2 cellular contexts compared by ENCODE assay signal in the genomic region with DNA sequence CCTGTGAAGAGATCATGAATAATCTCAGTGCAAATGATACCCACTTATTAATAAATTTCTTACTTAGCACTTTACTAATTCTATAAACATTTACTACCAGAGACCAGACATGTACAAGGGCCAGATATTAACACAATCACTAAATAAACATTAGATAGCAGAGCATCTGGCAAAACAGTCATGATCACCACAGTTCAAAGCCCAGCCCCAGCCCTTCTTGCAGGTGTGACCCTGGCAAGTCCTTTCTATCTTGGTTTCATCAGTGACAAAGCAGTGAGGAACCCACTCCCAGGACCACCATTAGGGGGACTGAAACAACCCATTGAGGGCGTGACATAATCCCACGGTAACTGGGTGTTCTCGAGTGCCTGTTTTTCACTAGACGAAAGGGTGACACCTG.
TF ChIP-seq lines count a peak whose summit lies in the region.

No MANE protein-coding gene starts in this region.

TF ChIP-seq in WTC11, 78 proteins besides CTCF, POLR2A, EP300 and RAD21 (continued from another document):
- TF ChIP-seq ZNF512 (CRISPR knock-in tag; IDR thresholded peaks at IDR 0.05; ENCODE audit: borderline replicate concordance), result no peak
- no peak for TF ChIP-seq JUN (CRISPR knock-in tag; IDR thresholded peaks at IDR 0.05)
- TF ChIP-seq SOX15 (CRISPR knock-in tag; IDR thresholded peaks at IDR 0.05), result no peak
- TF ChIP-seq GABPB1 (CRISPR knock-in tag; IDR thresholded peaks at IDR 0.05), result no peak
- no peak for TF ChIP-seq RORB (CRISPR knock-in tag; IDR thresholded peaks at IDR 0.05)
- no peak for TF ChIP-seq ZNF263 (CRISPR knock-in tag; IDR thresholded peaks at IDR 0.05; ENCODE audit: low read depth)
- no peak for TF ChIP-seq ELF4 (CRISPR knock-in tag; IDR thresholded peaks at IDR 0.05; ENCODE audit: low read depth)
- TF ChIP-seq FOXJ3 (CRISPR knock-in tag; IDR thresholded peaks at IDR 0.05; ENCODE audit: borderline replicate concordance), result no peak
- TF ChIP-seq, protein P1, sequence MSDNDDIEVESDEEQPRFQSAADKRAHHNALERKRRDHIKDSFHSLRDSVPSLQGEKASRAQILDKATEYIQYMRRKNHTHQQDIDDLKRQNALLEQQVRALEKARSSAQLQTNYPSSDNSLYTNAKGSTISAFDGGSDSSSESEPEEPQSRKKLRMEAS (CRISPR knock-in tag; IDR thresholded peaks at IDR 0.05), result no peak
- TF ChIP-seq PRRX2 (CRISPR knock-in tag; IDR thresholded peaks at IDR 0.05), result no peak
- no peak for TF ChIP-seq KAT7 (CRISPR knock-in tag; IDR thresholded peaks at IDR 0.05; ENCODE audit: borderline replicate concordance)
- no peak for TF ChIP-seq SP1 (CRISPR knock-in tag; conservative IDR thresholded peaks at IDR 0.05)
- no peak for TF ChIP-seq IRF2 (CRISPR knock-in tag; IDR thresholded peaks at IDR 0.05; ENCODE audit: borderline replicate concordance, low read depth)
- TF ChIP-seq, protein P2, sequence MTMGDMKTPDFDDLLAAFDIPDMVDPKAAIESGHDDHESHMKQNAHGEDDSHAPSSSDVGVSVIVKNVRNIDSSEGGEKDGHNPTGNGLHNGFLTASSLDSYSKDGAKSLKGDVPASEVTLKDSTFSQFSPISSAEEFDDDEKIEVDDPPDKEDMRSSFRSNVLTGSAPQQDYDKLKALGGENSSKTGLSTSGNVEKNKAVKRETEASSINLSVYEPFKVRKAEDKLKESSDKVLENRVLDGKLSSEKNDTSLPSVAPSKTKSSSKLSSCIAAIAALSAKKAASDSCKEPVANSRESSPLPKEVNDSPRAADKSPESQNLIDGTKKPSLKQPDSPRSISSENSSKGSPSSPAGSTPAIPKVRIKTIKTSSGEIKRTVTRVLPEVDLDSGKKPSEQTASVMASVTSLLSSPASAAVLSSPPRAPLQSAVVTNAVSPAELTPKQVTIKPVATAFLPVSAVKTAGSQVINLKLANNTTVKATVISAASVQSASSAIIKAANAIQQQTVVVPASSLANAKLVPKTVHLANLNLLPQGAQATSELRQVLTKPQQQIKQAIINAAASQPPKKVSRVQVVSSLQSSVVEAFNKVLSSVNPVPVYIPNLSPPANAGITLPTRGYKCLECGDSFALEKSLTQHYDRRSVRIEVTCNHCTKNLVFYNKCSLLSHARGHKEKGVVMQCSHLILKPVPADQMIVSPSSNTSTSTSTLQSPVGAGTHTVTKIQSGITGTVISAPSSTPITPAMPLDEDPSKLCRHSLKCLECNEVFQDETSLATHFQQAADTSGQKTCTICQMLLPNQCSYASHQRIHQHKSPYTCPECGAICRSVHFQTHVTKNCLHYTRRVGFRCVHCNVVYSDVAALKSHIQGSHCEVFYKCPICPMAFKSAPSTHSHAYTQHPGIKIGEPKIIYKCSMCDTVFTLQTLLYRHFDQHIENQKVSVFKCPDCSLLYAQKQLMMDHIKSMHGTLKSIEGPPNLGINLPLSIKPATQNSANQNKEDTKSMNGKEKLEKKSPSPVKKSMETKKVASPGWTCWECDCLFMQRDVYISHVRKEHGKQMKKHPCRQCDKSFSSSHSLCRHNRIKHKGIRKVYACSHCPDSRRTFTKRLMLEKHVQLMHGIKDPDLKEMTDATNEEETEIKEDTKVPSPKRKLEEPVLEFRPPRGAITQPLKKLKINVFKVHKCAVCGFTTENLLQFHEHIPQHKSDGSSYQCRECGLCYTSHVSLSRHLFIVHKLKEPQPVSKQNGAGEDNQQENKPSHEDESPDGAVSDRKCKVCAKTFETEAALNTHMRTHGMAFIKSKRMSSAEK (CRISPR knock-in tag; IDR thresholded peaks at IDR 0.05; ENCODE audit: borderline replicate concordance), result no peak
- TF ChIP-seq RELA (CRISPR knock-in tag; IDR thresholded peaks at IDR 0.05; ENCODE audit: borderline replicate concordance), result no peak
- TF ChIP-seq E2F4 (CRISPR knock-in tag; IDR thresholded peaks at IDR 0.05; ENCODE audit: borderline replicate concordance, low read depth), result no peak
- TF ChIP-seq IRF1 (CRISPR knock-in tag; IDR thresholded peaks at IDR 0.05), result no peak

TF ChIP-seq in liver, 16 proteins besides CTCF, POLR2A, EP300 and RAD21:
- TF ChIP-seq, protein P3, sequence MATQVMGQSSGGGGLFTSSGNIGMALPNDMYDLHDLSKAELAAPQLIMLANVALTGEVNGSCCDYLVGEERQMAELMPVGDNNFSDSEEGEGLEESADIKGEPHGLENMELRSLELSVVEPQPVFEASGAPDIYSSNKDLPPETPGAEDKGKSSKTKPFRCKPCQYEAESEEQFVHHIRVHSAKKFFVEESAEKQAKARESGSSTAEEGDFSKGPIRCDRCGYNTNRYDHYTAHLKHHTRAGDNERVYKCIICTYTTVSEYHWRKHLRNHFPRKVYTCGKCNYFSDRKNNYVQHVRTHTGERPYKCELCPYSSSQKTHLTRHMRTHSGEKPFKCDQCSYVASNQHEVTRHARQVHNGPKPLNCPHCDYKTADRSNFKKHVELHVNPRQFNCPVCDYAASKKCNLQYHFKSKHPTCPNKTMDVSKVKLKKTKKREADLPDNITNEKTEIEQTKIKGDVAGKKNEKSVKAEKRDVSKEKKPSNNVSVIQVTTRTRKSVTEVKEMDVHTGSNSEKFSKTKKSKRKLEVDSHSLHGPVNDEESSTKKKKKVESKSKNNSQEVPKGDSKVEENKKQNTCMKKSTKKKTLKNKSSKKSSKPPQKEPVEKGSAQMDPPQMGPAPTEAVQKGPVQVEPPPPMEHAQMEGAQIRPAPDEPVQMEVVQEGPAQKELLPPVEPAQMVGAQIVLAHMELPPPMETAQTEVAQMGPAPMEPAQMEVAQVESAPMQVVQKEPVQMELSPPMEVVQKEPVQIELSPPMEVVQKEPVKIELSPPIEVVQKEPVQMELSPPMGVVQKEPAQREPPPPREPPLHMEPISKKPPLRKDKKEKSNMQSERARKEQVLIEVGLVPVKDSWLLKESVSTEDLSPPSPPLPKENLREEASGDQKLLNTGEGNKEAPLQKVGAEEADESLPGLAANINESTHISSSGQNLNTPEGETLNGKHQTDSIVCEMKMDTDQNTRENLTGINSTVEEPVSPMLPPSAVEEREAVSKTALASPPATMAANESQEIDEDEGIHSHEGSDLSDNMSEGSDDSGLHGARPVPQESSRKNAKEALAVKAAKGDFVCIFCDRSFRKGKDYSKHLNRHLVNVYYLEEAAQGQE (IDR thresholded peaks at IDR 0.05), result no peak
- TF ChIP-seq HNF4A (conservative IDR thresholded peaks at IDR 0.05) (peak; percentile 32 to 57), SP1 (IDR thresholded peaks at IDR 0.05) (peak; percentile 36), GABPA (IDR thresholded peaks at IDR 0.05 in 1 of 2, conservative IDR thresholded peaks at IDR 0.05 in 1 of 2) (no peak), NR2F2 (IDR thresholded peaks at IDR 0.05) (no peak), YY1 (IDR thresholded peaks at IDR 0.05) (peak; percentile 20), HNF4G (IDR thresholded peaks at IDR 0.05) (no peak), EGR1 (IDR thresholded peaks at IDR 0.05; ENCODE audit: low read depth in 2 of 2) (no peak), FOXA1 (IDR thresholded peaks at IDR 0.05) (no peak), FOXA2 (IDR thresholded peaks at IDR 0.05) (peak; percentile 44), RXRA (IDR thresholded peaks at IDR 0.05) (peak in 1 of 2 donors; percentile 60)
TF ChIP-seq in liver: peak in this region for 5.
